Comparison of ENCODE assay signal across 11 cellular contexts in genomic region chr21:28832013-28832714, GRCh38.
DNase-seq lines count a peak whose midpoint lies in the region; ATAC-seq and TF ChIP-seq lines count a peak whose summit lies in the region.
"Had no signal": no experiment of that assay in that cellular context is flagged by ENCODE, and none has a peak within 500 bp of the region (broad histone marks: within the 10 kb centered on the region; RNA-seq: fewer than 3 reads in every experiment).

No MANE protein-coding gene starts in this region.

- TF ChIP-seq CTCF in RWPE1 (conservative IDR thresholded peaks at IDR 0.05; ENCODE audit: low read depth) = no peak

- POLR2A ChIA-PET in RWPE1 (lab: Yijun Ruan, JAX; ENCODE audit: low non-redundant PET) = no interaction called here

- no peak overlapping the region for H3K27ac ChIP-seq in RWPE1

- no peak overlapping the region for H3K4me3 Mint-ChIP-seq in activated T-cell treated with anti-CD3 and anti-CD28 coated beads, Interleukin-2, amount 50 U/mL, for 24 hours
- peak overlapping the region; percentile 23 for H3K4me3 Mint-ChIP-seq in stimulated activated effector memory CD8-positive, alpha-beta T cell treated with anti-CD3 and anti-CD28 coated beads, Interleukin-12 subunit alpha, Interleukin-12 subunit beta, amount 100 ng/mL, for 72 hours
- H3K4me3 Mint-ChIP-seq: B cell, nephron had no signal

- CTCF ChIA-PET in RWPE1 (lab: Yijun Ruan, JAX) = interaction anchor here (0.6 kb wide), 1 partner anchor 51 kb away, joined by 3 read pairs; no protein-coding TSS in a partner anchor

- no peaks in the 10 kb centered on the region for H3K36me3 Mint-ChIP-seq in activated T-cell treated with anti-CD3 and anti-CD28 coated beads, Interleukin-2, amount 50 U/mL, for 24 hours (ENCODE audit: low read depth)
- no peaks in the 10 kb centered on the region for H3K36me3 Mint-ChIP-seq in stimulated activated effector memory CD8-positive, alpha-beta T cell treated with anti-CD3 and anti-CD28 coated beads, Interleukin-12 subunit alpha, Interleukin-12 subunit beta, amount 100 ng/mL, for 72 hours

- H3K27ac Mint-ChIP-seq in activated T-cell treated with anti-CD3 and anti-CD28 coated beads, Interleukin-2, amount 50 U/mL, for 24 hours = peak overlapping the region; percentile 74
- H3K27ac Mint-ChIP-seq in stimulated activated effector memory CD8-positive, alpha-beta T cell treated with anti-CD3 and anti-CD28 coated beads, Interleukin-12 subunit alpha, Interleukin-12 subunit beta, amount 100 ng/mL, for 72 hours = peak overlapping the region; percentile 67
- H3K27ac Mint-ChIP-seq: B cell, nephron had no signal

- no peaks in the 10 kb centered on the region for H3K9me3 Mint-ChIP-seq in activated T-cell treated with anti-CD3 and anti-CD28 coated beads, Interleukin-2, amount 50 U/mL, for 24 hours
- peaks cover 3% of the 10 kb centered on the region for H3K9me3 Mint-ChIP-seq in stimulated activated effector memory CD8-positive, alpha-beta T cell treated with anti-CD3 and anti-CD28 coated beads, Interleukin-12 subunit alpha, Interleukin-12 subunit beta, amount 100 ng/mL, for 72 hours
- H3K9me3 Mint-ChIP-seq: nephron had no signal

- ATAC-seq in stimulated activated effector memory CD8-positive, alpha-beta T cell treated with anti-CD3 and anti-CD28 coated beads, Interleukin-12 subunit alpha, Interleukin-12 subunit beta, amount 100 ng/mL, for 72 hours = peak; percentile 97
- no peak for ATAC-seq in HG02759 (IDR thresholded peaks at IDR 0.05; ENCODE audit: unreplicated experiment)
- no peak for ATAC-seq in HG02938 (IDR thresholded peaks at IDR 0.05; ENCODE audit: unreplicated experiment)

- H3K27me3 Mint-ChIP-seq in activated T-cell treated with anti-CD3 and anti-CD28 coated beads, Interleukin-2, amount 50 U/mL, for 24 hours = no peaks in the 10 kb centered on the region
- H3K27me3 Mint-ChIP-seq: B cell had no signal

- DNase-seq in activated T-cell treated with anti-CD3 and anti-CD28 coated beads, Interleukin-2, amount 50 U/mL, for 24 hours = no peak
- DNase-seq in activated T-cell treated with anti-CD3 and anti-CD28 coated beads, Interleukin-2, amount 50 U/mL, for 1 hour = no peak
- DNase-seq in RWPE1 (ENCODE audit: low spot score) = peak; percentile 25
- peak; percentile 8 for DNase-seq in effector CD4-positive, alpha-beta T cell
- DNase-seq in stimulated activated effector memory CD8-positive, alpha-beta T cell treated with anti-CD3 and anti-CD28 coated beads, Interleukin-12 subunit alpha, Interleukin-12 subunit beta, amount 100 ng/mL, for 72 hours (ENCODE audit: low spot score in 2 of 2) = no peak
- no peak for DNase-seq in stimulated activated naive CD4-positive, alpha-beta T cell treated with Interleukin-2 at 50 U/mL for 16 hours (lab: John Stamatoyannopoulos, UW)
- DNase-seq: activated CD8-positive, alpha-beta memory T cell treated with anti-CD3 and anti-CD28 coated beads for 24 hours had no signal

- peaks cover 66% of the 10 kb centered on the region for H3K4me1 Mint-ChIP-seq in activated T-cell treated with anti-CD3 and anti-CD28 coated beads, Interleukin-2, amount 50 U/mL, for 24 hours (ENCODE audit: low read depth)
- H3K4me1 Mint-ChIP-seq in stimulated activated effector memory CD8-positive, alpha-beta T cell treated with anti-CD3 and anti-CD28 coated beads, Interleukin-12 subunit alpha, Interleukin-12 subunit beta, amount 100 ng/mL, for 72 hours = peaks cover 76% of the 10 kb centered on the region
- H3K4me1 Mint-ChIP-seq: nephron had no signal

Comparison
In these comparisons a context has a peak if more than half of its experiments do, and no peak if none do; other contexts are left out.
1. DNase-seq: peak in RWPE1 (single experiment) and effector CD4-positive, alpha-beta T cell (single experiment); none in activated T-cell treated with anti-CD3 and anti-CD28 coated beads, Interleukin-2, amount 50 U/mL, for 24 hours (single experiment), activated T-cell treated with anti-CD3 and anti-CD28 coated beads, Interleukin-2, amount 50 U/mL, for 1 hour (single experiment), stimulated activated effector memory CD8-positive, alpha-beta T cell treated with anti-CD3 and anti-CD28 coated beads, Interleukin-12 subunit alpha, Interleukin-12 subunit beta, amount 100 ng/mL, for 72 hours (0 of 2) and stimulated activated naive CD4-positive, alpha-beta T cell treated with Interleukin-2 at 50 U/mL for 16 hours (single experiment).